ENCODE assay signal across 7 cellular contexts in the genomic region with DNA sequence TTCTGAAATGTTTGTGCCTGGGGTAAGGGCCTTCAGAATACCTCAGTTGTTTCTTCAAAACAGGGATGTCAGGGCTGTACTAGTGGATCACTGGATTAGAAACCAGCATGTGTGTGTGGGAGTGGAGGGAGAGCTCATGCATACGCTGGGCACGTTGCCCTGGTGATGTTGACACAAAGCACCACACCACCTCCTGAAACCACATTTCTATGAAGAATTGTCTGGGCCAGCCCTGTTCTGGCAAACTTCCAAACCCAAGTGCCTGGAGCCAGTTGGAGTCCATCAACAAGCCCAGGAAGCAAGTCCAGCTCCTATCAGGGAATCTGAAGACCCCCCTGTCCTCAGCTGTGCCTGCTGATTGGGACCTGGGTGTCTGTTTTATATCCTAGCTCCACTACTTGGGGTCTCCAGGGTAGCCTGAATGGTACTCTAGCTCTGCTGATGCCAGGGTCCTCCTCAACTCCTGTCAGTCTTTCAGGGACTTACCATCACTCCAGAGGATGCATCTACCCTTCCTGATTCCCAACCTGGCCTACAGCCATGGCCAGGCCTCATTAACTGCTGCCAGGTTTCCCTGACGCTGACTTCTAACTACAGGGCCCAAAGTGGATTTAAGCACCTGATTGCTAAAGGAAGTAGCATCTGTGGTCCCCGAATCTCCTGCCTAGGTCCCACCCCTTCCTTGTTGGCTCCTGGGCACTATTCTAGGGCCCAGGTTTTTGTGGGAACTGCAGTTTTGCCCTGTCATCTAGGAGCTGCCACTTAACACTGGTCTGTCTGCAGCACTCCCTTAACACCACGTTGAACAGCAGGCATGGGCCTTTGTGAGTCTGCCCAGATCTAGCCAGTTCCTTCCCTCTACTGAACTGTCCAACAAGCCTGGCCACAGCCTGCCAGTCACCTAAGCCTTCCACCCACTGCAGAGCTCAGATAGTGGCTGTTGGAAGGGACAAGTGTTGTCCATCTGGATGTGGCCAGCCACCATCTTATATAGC. TPM values are rescaled to one million over a fixed set of nuclear protein-coding genes. Genes with fewer than 3 reads are reported as not detected.
DNase-seq lines count a peak whose midpoint lies in the region; ATAC-seq and TF ChIP-seq lines count a peak whose summit lies in the region.

No MANE protein-coding gene starts in this region.

- intact Hi-C loops in colonic mucosa (cut with DNase I): no loop called here

- H3K9ac ChIP-seq in colonic mucosa (ENCODE audit: low read depth in 2 of 2, low read length in 2 of 2): peak overlapping the region in 1 of 2 donors; percentile 23

- no peak for TF ChIP-seq CTCF in colonic mucosa (IDR thresholded peaks at IDR 0.05)

- no peak overlapping the region for H3K4me3 ChIP-seq in colonic mucosa

- DNase-seq in GM04503 (ENCODE audit: low read depth) (peak; percentile 84), HS-5 (ENCODE audit: low read depth) (peak; percentile 87), OCI-M1 (lab: John Stamatoyannopoulos, UW) (peak; percentile 73), colonic mucosa (peak; percentile 89), lung microvascular endothelial cell (ENCODE audit: low read depth in 2 of 2) (peak; percentile 93 to 96)

- no peaks in the 10 kb centered on the region for H3K9me3 ChIP-seq in colonic mucosa

- ATAC-seq in GM18519 (IDR thresholded peaks at IDR 0.05; ENCODE audit: low FRiP score, unreplicated experiment) (no peak), HG02852 (IDR thresholded peaks at IDR 0.05; ENCODE audit: unreplicated experiment) (no peak)

- H3K36me3 ChIP-seq in colonic mucosa: no peaks in the 10 kb centered on the region

- no peak overlapping the region for H3K27ac ChIP-seq in colonic mucosa

- peaks cover 4% of the 10 kb centered on the region for H3K4me1 ChIP-seq in colonic mucosa

- no peaks in the 10 kb centered on the region for H3K27me3 ChIP-seq in colonic mucosa

RNA-seq across cellular contexts. Expression of a gene that starts 45.5 kb away (rescaled TPM):
- 1 to 10 TPM; 2.3 to 3.6 TPM for total RNA-seq in colonic mucosa
- total RNA-seq in lung microvascular endothelial cell: under 0.01 TPM in 1 of 2 replicates, not detected in the other
